Comparison of ENCODE assay signal across 13 cellular contexts in genomic region chr4:176443117-176443516, GRCh38.
DNase-seq lines count a peak whose midpoint lies in the region; ATAC-seq, FAIRE-seq and TF ChIP-seq lines count a peak whose summit lies in the region.
"Had no signal": no experiment of that assay in that cellular context is flagged by ENCODE, and none has a peak within 500 bp of the region (broad histone marks: within the 10 kb centered on the region; RNA-seq: fewer than 3 reads in every experiment).

No MANE protein-coding gene starts in this region.

- H3K9me3 ChIP-seq in PC-9 (ENCODE audit: insufficient read depth, low read depth) (no peaks in the 10 kb centered on the region), lower lobe of right lung (no peaks in the 10 kb centered on the region), pancreas (no peaks in the 10 kb centered on the region)

- in situ Hi-C loops in GM13977 (cut with MboI; ENCODE audit: low pct_unique_long_range_greater_than_20kb, low sequenced_read_pairs, unreplicated experiment) = no loop called here

- intact Hi-C loops in PC-9 (cut with micrococcal nuclease; ENCODE audit: unreplicated experiment) = loop anchor here (1.0 kb wide), 1 partner anchor 351 kb away; no protein-coding TSS in a partner anchor
- intact Hi-C loops in lower lobe of right lung (cut with DNase I) = no loop called here
- intact Hi-C loops in pancreas (cut with DNase I) = no loop called here

- no peak overlapping the region for H2AFZ ChIP-seq in PC-9
- H2AFZ ChIP-seq: hepatocyte, parathyroid adenoma had no signal

- no peak overlapping the region for H3K4me2 ChIP-seq in PC-9
- H3K4me2 ChIP-seq: hepatocyte had no signal

- H3F3A ChIP-seq in PC-9 (ENCODE audit: insufficient read depth, low read depth) = no peaks in the 10 kb centered on the region

- no peaks in the 10 kb centered on the region for H4K20me1 ChIP-seq in PC-9 (ENCODE audit: insufficient read depth)

- no TSS peak for BruUV-seq in PC-9 (replicated peaks; lab: Mats Ljungman, UMichigan)

- H3K9me2 ChIP-seq in PC-9 (ENCODE audit: insufficient read depth) = no peaks in the 10 kb centered on the region

- WGBS in pancreas, 2 donors = 42 to 61% methylated on average over 4 of the region's 4 CpGs

- no peak for FAIRE-seq in pancreas (lab: Jason Lieb, UNC)

- ATAC-seq in lower lobe of right lung (no peak), pancreas (no peak)

- H3K4me1 ChIP-seq in PC-9 (replicated peaks; ENCODE audit: insufficient read depth) (peaks cover 12% of the 10 kb centered on the region), lower lobe of right lung (no peaks in the 10 kb centered on the region), pancreas (no peaks in the 10 kb centered on the region)
- H3K4me1 ChIP-seq: parathyroid adenoma had no signal

- H3K79me2 ChIP-seq in PC-9 (ENCODE audit: low read depth) = no peaks in the 10 kb centered on the region
- H3K79me2 ChIP-seq: hepatocyte, parathyroid adenoma had no signal

- CTCF ChIA-PET in PC-9 (lab: Charles Lee) = no interaction called here

- no peak overlapping the region for H3K27ac ChIP-seq in PC-9
- no peak overlapping the region for H3K27ac ChIP-seq in lower lobe of right lung
- H3K27ac ChIP-seq in pancreas = no peak overlapping the region
- H3K27ac ChIP-seq: hepatocyte, parathyroid adenoma had no signal

- H3K27me3 ChIP-seq in PC-9 (ENCODE audit: insufficient read depth, low read depth) (no peaks in the 10 kb centered on the region), lower lobe of right lung (ENCODE audit: low read depth) (no peaks in the 10 kb centered on the region), pancreas (no peaks in the 10 kb centered on the region)
- H3K27me3 ChIP-seq: dorsolateral prefrontal cortex, hepatocyte had no signal

- H3K36me3 ChIP-seq in PC-9 (ENCODE audit: low read depth) = no peaks in the 10 kb centered on the region
- no peaks in the 10 kb centered on the region for H3K36me3 ChIP-seq in lower lobe of right lung
- no peaks in the 10 kb centered on the region for H3K36me3 ChIP-seq in pancreas

- POLR2A ChIA-PET in PC-9 (lab: Charles Lee; ENCODE audit: unreplicated experiment) = no interaction called here

- TF ChIP-seq CTCF in PC-9 (conservative IDR thresholded peaks at IDR 0.05) = no peak
- no peak for TF ChIP-seq CTCF in retinal pigment epithelial cell (conservative IDR thresholded peaks at IDR 0.05; ENCODE audit: low read depth, low read length)
- no peak for TF ChIP-seq CTCF in GM13977 (IDR thresholded peaks at IDR 0.05; ENCODE audit: extremely low read depth, insufficient read depth, missing control alignments)
- no peak for TF ChIP-seq CTCF in lower lobe of right lung (IDR thresholded peaks at IDR 0.05)
- no peak for TF ChIP-seq CTCF in pancreas (IDR thresholded peaks at IDR 0.05)

- DNase-seq in ELR (ENCODE audit: low read depth) (peak; percentile 94), PC-9 (peak; percentile 36 to 53), epidermal melanocyte (ENCODE audit: insufficient read length, low spot score) (peak; percentile 36), retinal pigment epithelial cell (ENCODE audit: low read depth) (peak; percentile 73), GM13977 (ENCODE audit: low spot score) (no peak), OCI-M1 (lab: John Stamatoyannopoulos, UW) (no peak), lower lobe of right lung (no peak), pancreas (no peak)
- DNase-seq: activated naive CD4-positive, alpha-beta T cell treated with anti-CD3 and anti-CD28 coated beads, Interleukin-2, amount 50 U/mL, for 16 hours; dorsolateral prefrontal cortex; NCI-H2107 had no signal

- H3K4me3 ChIP-seq in PC-9 (no peak overlapping the region), retinal pigment epithelial cell (ENCODE audit: low read length) (no peak overlapping the region), lower lobe of right lung (no peak overlapping the region), pancreas (no peak overlapping the region)
- H3K4me3 ChIP-seq: dorsolateral prefrontal cortex, hepatocyte had no signal

Comparison
In these comparisons a context has a peak if more than half of its experiments do, and no peak if none do; other contexts are left out.
1. DNase-seq: peak in ELR (single experiment), PC-9 (2 of 2), epidermal melanocyte (single experiment) and retinal pigment epithelial cell (single experiment); none in GM13977 (single experiment), OCI-M1 (single experiment), lower lobe of right lung (single experiment) and pancreas (0 of 6).